In genomic region chr10:114914545-114914944, GRCh38 we compare ENCODE assay signal across 19 cellular contexts.
"Had no signal": no experiment of that assay in that cellular context is flagged by ENCODE, and none has a peak within 500 bp of the region (broad histone marks: within the 10 kb centered on the region; RNA-seq: fewer than 3 reads in every experiment).

No MANE protein-coding gene starts in this region.

- H3K4me2 ChIP-seq: hepatocyte had no signal

- H2AFZ ChIP-seq: hepatocyte, parathyroid adenoma had no signal

- H3K27ac ChIP-seq: colonic mucosa, hepatocyte, parathyroid adenoma, tibial nerve, vagina had no signal

- H3K4me1 ChIP-seq: colonic mucosa, parathyroid adenoma, tibial nerve, vagina had no signal

- H3K4me1 Mint-ChIP-seq: stimulated activated memory B cell treated with anti-CD40 and anti-IgM and Interleukin-4, amounts not matched to agents 10 μg/mL and 1 μg/mL and 100 μg/mL, for 72 hours had no signal

- H3K27me3 ChIP-seq: colonic mucosa, hepatocyte, tibial nerve, vagina had no signal

- H3K4me3 Mint-ChIP-seq: activated naive CD8-positive, alpha-beta T cell treated with anti-CD3 and anti-CD28 coated beads for 36 hours; brain; stimulated activated memory B cell treated with anti-CD40 and anti-IgM and Interleukin-4, amounts not matched to agents 10 μg/mL and 1 μg/mL and 100 μg/mL, for 72 hours had no signal

- H3K79me2 ChIP-seq: hepatocyte, parathyroid adenoma had no signal

- H3K36me3 Mint-ChIP-seq: activated naive CD8-positive, alpha-beta T cell treated with anti-CD3 and anti-CD28 coated beads for 36 hours; brain; stimulated activated memory B cell treated with anti-CD40 and anti-IgM and Interleukin-4, amounts not matched to agents 10 μg/mL and 1 μg/mL and 100 μg/mL, for 72 hours had no signal

- H3K36me3 ChIP-seq: colonic mucosa, tibial nerve, vagina had no signal

- H3K4me3 ChIP-seq: colonic mucosa, hepatocyte, lung, tibial nerve, vagina had no signal

- H3K9ac ChIP-seq: parathyroid adenoma had no signal

- H3K27ac Mint-ChIP-seq: stimulated activated memory B cell treated with anti-CD40 and anti-IgM and Interleukin-4, amounts not matched to agents 10 μg/mL and 1 μg/mL and 100 μg/mL, for 72 hours had no signal

- H3K9me3 Mint-ChIP-seq: activated naive CD8-positive, alpha-beta T cell treated with anti-CD3 and anti-CD28 coated beads for 36 hours; brain had no signal

- ATAC-seq: esophagus mucosa; stimulated activated memory B cell treated with anti-CD40 and anti-IgM and Interleukin-4, amounts not matched to agents 10 μg/mL and 1 μg/mL and 100 μg/mL, for 72 hours had no signal

- H3K27me3 Mint-ChIP-seq: stimulated activated memory B cell treated with anti-CD40 and anti-IgM and Interleukin-4, amounts not matched to agents 10 μg/mL and 1 μg/mL and 100 μg/mL, for 72 hours had no signal

- H3K9me3 ChIP-seq: colonic mucosa, tibial nerve, vagina had no signal

- DNase-seq: activated CD4-positive, alpha-beta T cell treated with anti-CD3 and anti-CD28 coated beads for 1 hour; activated naive CD8-positive, alpha-beta T cell treated with anti-CD3 and anti-CD28 coated beads for 36 hours; activated T-cell treated with anti-CD3 and anti-CD28 coated beads, Interleukin-2, amount 50 U/mL, for 1 hour; central memory CD4-positive, alpha-beta T cell; colonic mucosa; islet precursor cell; midbrain; stimulated activated CD4-positive, alpha-beta T cell treated with anti-CD3 and anti-CD28 coated beads, Interleukin-12 subunit alpha, Interleukin-12 subunit beta, amount 100 ng/mL, for 4 hours; stimulated activated CD4-positive, alpha-beta T cell treated with anti-CD3 and anti-CD28 coated beads, Interleukin-2, amount 100 ng/mL, for 24 hours; substantia nigra; T-helper 9 cell had no signal
